In genomic region chr17:38870259-38871165, GRCh38 we compare ENCODE assay signal across 1 cellular context.
TF ChIP-seq lines count a peak whose summit lies in the region.

No MANE protein-coding gene starts in this region.

TF ChIP-seq in GM23338, 12 proteins besides CTCF, POLR2A, EP300 and RAD21 (continued from another document):
- TF ChIP-seq ETS1 (IDR thresholded peaks at IDR 0.05), result no peak
- no peak for TF ChIP-seq EZH2 (IDR thresholded peaks at IDR 0.05; ENCODE audit: low read depth, unreplicated experiment)
